Comparison of ENCODE assay signal across 13 cellular contexts in genomic region chr17:77737442-77738265, GRCh38.
DNase-seq lines count a peak whose midpoint lies in the region; ATAC-seq and TF ChIP-seq lines count a peak whose summit lies in the region.
"Had no signal": no experiment of that assay in that cellular context is flagged by ENCODE, and none has a peak within 500 bp of the region (broad histone marks: within the 10 kb centered on the region; RNA-seq: fewer than 3 reads in every experiment).

No MANE protein-coding gene starts in this region.

- H3K36me3 ChIP-seq in left ventricle myocardium inferior (no peaks in the 10 kb centered on the region), upper lobe of right lung (no peaks in the 10 kb centered on the region)

- no peak for ATAC-seq in Right ventricle myocardium inferior
- ATAC-seq in upper lobe of right lung, result peak; percentile 31
- ATAC-seq in HG02642 (IDR thresholded peaks at IDR 0.05; ENCODE audit: poor library complexity, unreplicated experiment), result no peak

- TF ChIP-seq CTCF in left ventricle myocardium inferior (IDR thresholded peaks at IDR 0.05; ENCODE audit: borderline replicate concordance) (no peak), upper lobe of right lung (IDR thresholded peaks at IDR 0.05) (no peak)

- H3K4me1 ChIP-seq in left ventricle myocardium inferior (peaks cover 60% of the 10 kb centered on the region), upper lobe of right lung (peaks cover 33% of the 10 kb centered on the region)

- DNase-seq in left ventricle myocardium inferior (no peak), Right ventricle myocardium inferior (ENCODE audit: missing footprints) (no peak), NCI-H345 treated with DMSO at 0.1 percent for 48 hours (lab: John Stamatoyannopoulos, UW; ENCODE audit: unreplicated experiment) (peak; percentile 100), iPS-NIHi11 (ENCODE audit: low spot score) (peak; percentile 6), upper lobe of right lung (peak; percentile 48), NCI-H82 treated with DMSO at 0.1 percent for 48 hours (lab: John Stamatoyannopoulos, UW; ENCODE audit: unreplicated experiment) (no peak)
- no peak for DNase-seq in activated naive CD4-positive, alpha-beta T cell (lab: John Stamatoyannopoulos, UW)
- DNase-seq: activated CD4-positive, CD25-positive, alpha-beta regulatory T cell; AML-193; KBM-7; SK-N-SH had no signal

- no peaks in the 10 kb centered on the region for H3K27me3 ChIP-seq in left ventricle myocardium inferior (ENCODE audit: low read depth)
- H3K27me3 ChIP-seq in upper lobe of right lung, result no peaks in the 10 kb centered on the region
- H3K27me3 ChIP-seq: hepatocyte had no signal

- intact Hi-C loops in left ventricle myocardium inferior (cut with micrococcal nuclease) (no loop called here), Right ventricle myocardium inferior (cut with DNase I) (loop anchor here (5.0 kb wide), 1 partner anchor 75 kb away; no protein-coding TSS in a partner anchor), upper lobe of right lung (cut with DNase I) (no loop called here)

- H3K9me3 ChIP-seq in left ventricle myocardium inferior (replicated peaks) (peaks cover 11% of the 10 kb centered on the region), upper lobe of right lung (no peaks in the 10 kb centered on the region)
- H3K9me3 ChIP-seq: SK-N-SH had no signal

- H3K27ac ChIP-seq in left ventricle myocardium inferior (replicated peaks), result peak overlapping the region; percentile 92
- H3K27ac ChIP-seq in upper lobe of right lung, result no peak overlapping the region

- H3K4me3 ChIP-seq in left ventricle myocardium inferior (no peak overlapping the region), upper lobe of right lung (no peak overlapping the region)
- H3K4me3 ChIP-seq: hepatocyte had no signal

Comparison
In these comparisons a context has a peak if more than half of its experiments do, and no peak if none do; other contexts are left out.
1. DNase-seq: peak in NCI-H345 treated with DMSO at 0.1 percent for 48 hours (single experiment), iPS-NIHi11 (single experiment) and upper lobe of right lung (single experiment); none in left ventricle myocardium inferior (single experiment), Right ventricle myocardium inferior (single experiment), activated naive CD4-positive, alpha-beta T cell (0 of 4) and NCI-H82 treated with DMSO at 0.1 percent for 48 hours (single experiment).